23 cellular contexts compared by ENCODE assay signal in the genomic region with DNA sequence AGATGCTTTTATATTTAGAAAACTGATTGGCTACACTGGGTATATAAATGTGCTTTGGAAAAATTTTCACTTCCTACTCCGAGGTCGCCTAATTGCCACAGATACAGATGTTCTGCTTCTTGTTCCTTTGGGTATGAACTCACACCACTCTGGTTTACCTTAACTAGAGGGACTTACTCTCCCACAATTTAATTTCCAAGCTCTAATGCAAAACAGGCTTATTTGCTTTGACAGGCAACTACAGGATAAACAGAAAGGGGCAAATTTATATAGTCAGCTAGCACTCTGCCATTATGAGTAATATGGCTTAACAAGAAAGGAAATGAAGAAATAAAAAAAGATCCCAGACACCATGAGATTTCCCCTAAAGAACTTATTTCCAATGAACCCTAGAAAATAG.
"Had no signal": no experiment of that assay in that cellular context is flagged by ENCODE, and none has a peak within 500 bp of the region (broad histone marks: within the 10 kb centered on the region; RNA-seq: fewer than 3 reads in every experiment).

No MANE protein-coding gene starts in this region.

- ATAC-seq: foreskin keratinocyte; gastroesophageal sphincter; heart left ventricle; left lung; naive thymus-derived CD4-positive, alpha-beta T cell; stimulated activated effector memory CD8-positive, alpha-beta T cell treated with anti-CD3 and anti-CD28 coated beads, Interleukin-12 subunit alpha, Interleukin-12 subunit beta, amount 100 ng/mL, for 72 hours had no signal

- H3K9ac ChIP-seq: neural progenitor cell, parathyroid adenoma had no signal

- H3K4me3 ChIP-seq: esophagus muscularis mucosa, gastroesophageal sphincter, heart left ventricle, hepatocyte, left lung, neural progenitor cell, right lobe of liver, stomach, testis, tibial artery had no signal

- H3K27ac ChIP-seq: esophagus muscularis mucosa, foreskin keratinocyte, gastroesophageal sphincter, heart left ventricle, hepatocyte, left lung, neural progenitor cell, parathyroid adenoma, right lobe of liver, stomach, testis, tibial artery had no signal

- H3K9me3 ChIP-seq: esophagus muscularis mucosa, left lung, right lobe of liver, stomach, testis, tibial artery had no signal

- H3K79me2 ChIP-seq: hepatocyte, parathyroid adenoma had no signal

- H3K36me3 ChIP-seq: esophagus muscularis mucosa, gastroesophageal sphincter, heart left ventricle, left lung, neural progenitor cell, right lobe of liver, stomach, tibial artery had no signal

- H3K4me2 ChIP-seq: hepatocyte, neural progenitor cell had no signal

- H2AFZ ChIP-seq: hepatocyte, neural progenitor cell, parathyroid adenoma had no signal

- H3K4me1 ChIP-seq: esophagus muscularis mucosa, foreskin keratinocyte, gastroesophageal sphincter, left lung, neural progenitor cell, parathyroid adenoma, right lobe of liver, stomach, testis, tibial artery had no signal

- H3K27me3 ChIP-seq: esophagus muscularis mucosa, foreskin keratinocyte, gastroesophageal sphincter, heart left ventricle, hepatocyte, left lung, neural progenitor cell, right lobe of liver, stomach, testis, tibial artery had no signal

- DNase-seq: effector CD8-positive, alpha-beta T cell; endodermal cell; foreskin keratinocyte; heart left ventricle; kidney; left lung; mesenchymal stem cell; naive thymus-derived CD4-positive, alpha-beta T cell; right lobe of liver; small intestine; stimulated activated CD4-positive, alpha-beta T cell treated with anti-CD3 and anti-CD28 coated beads, Interleukin-12 subunit alpha, Interleukin-12 subunit beta, amount 100 ng/mL, for 4 hours; stimulated activated CD4-positive, alpha-beta T cell treated with anti-CD3 and anti-CD28 coated beads, Interleukin-1b, Interleukin-23, amount 100 ng/mL, for 48 hours; stimulated activated CD4-positive, alpha-beta T cell treated with anti-CD3 and anti-CD28 coated beads, Interleukin-4, amount 100 ng/mL, for 1 hour; stimulated activated naive CD4-positive, alpha-beta T cell treated with Interleukin-2 at 50 U/mL for 16 hours; stomach; testis; tibial artery had no signal
